In the genomic region with DNA sequence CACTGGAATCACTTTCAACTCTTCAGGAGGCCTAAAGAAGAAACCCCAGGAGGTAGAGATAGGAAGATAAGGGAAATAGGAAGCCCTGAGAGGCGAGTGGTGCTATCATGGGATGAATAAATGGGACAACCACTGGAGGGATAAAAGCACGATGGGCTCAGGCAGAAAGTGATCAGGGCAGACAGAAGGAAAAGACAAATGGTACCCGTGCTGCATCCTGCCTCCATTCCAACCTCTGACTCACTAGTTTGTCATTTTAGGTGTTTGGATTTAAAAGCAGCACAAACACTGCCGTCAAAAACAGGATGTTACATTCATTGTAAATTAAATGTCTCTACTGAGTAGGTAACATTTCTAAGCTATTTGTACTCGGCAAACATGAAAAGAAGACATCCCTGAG, we compare ENCODE assay signal across 17 cellular contexts.
DNase-seq lines count a peak whose midpoint lies in the region; ATAC-seq and TF ChIP-seq lines count a peak whose summit lies in the region.
"Had no signal": no experiment of that assay in that cellular context is flagged by ENCODE, and none has a peak within 500 bp of the region (broad histone marks: within the 10 kb centered on the region; RNA-seq: fewer than 3 reads in every experiment).

No MANE protein-coding gene starts in this region.

- TF ChIP-seq CTCF in foreskin keratinocyte (conservative IDR thresholded peaks at IDR 0.05) (no peak), GM13976 (IDR thresholded peaks at IDR 0.05; ENCODE audit: borderline replicate concordance, control extremely low read depth, extremely low read depth, insufficient read depth, missing control alignments) (no peak)

- CTCF ChIA-PET in activated naive CD4-positive, alpha-beta T cell treated with anti-CD3 and anti-CD28 coated beads, Interleukin-2, amount 10 ng/mL, durations not matched to agents 7 days and 5 days (lab: Charles Lee), result no interaction called here

- no peak overlapping the region for H3K27ac Mint-ChIP-seq in activated naive CD4-positive, alpha-beta T cell treated with anti-CD3 and anti-CD28 coated beads, Interleukin-2, amount 10 ng/mL, durations not matched to agents 7 days and 5 days
- H3K27ac Mint-ChIP-seq: activated naive CD8-positive, alpha-beta T cell treated with anti-CD3 and anti-CD28 coated beads, Interleukin-2, amount 10 ng/mL, durations not matched to agents 7 days and 5 days had no signal

- no peak overlapping the region for H3K4me3 Mint-ChIP-seq in activated naive CD4-positive, alpha-beta T cell treated with anti-CD3 and anti-CD28 coated beads, Interleukin-2, amount 10 ng/mL, durations not matched to agents 7 days and 5 days
- H3K4me3 Mint-ChIP-seq: activated naive CD8-positive, alpha-beta T cell treated with anti-CD3 and anti-CD28 coated beads, Interleukin-2, amount 10 ng/mL, durations not matched to agents 7 days and 5 days had no signal

- no peaks in the 10 kb centered on the region for H3K9me3 Mint-ChIP-seq in activated naive CD4-positive, alpha-beta T cell treated with anti-CD3 and anti-CD28 coated beads, Interleukin-2, amount 10 ng/mL, durations not matched to agents 7 days and 5 days
- H3K9me3 Mint-ChIP-seq: activated naive CD8-positive, alpha-beta T cell treated with anti-CD3 and anti-CD28 coated beads, Interleukin-2, amount 10 ng/mL, durations not matched to agents 7 days and 5 days had no signal

- H3K4me1 Mint-ChIP-seq in activated naive CD4-positive, alpha-beta T cell treated with anti-CD3 and anti-CD28 coated beads, Interleukin-2, amount 10 ng/mL, durations not matched to agents 7 days and 5 days, result no peaks in the 10 kb centered on the region
- H3K4me1 Mint-ChIP-seq: activated naive CD8-positive, alpha-beta T cell treated with anti-CD3 and anti-CD28 coated beads, Interleukin-2, amount 10 ng/mL, durations not matched to agents 7 days and 5 days had no signal

- ATAC-seq in foreskin keratinocyte, result peak; percentile 12
- ATAC-seq in GM18519 (IDR thresholded peaks at IDR 0.05; ENCODE audit: low FRiP score, unreplicated experiment), result no peak
- no peak for ATAC-seq in left colon
- ATAC-seq: Right ventricle myocardium inferior had no signal

- no peaks in the 10 kb centered on the region for H3K27me3 ChIP-seq in foreskin keratinocyte

- H3K27me3 Mint-ChIP-seq in activated naive CD4-positive, alpha-beta T cell treated with anti-CD3 and anti-CD28 coated beads, Interleukin-2, amount 10 ng/mL, durations not matched to agents 7 days and 5 days, result no peaks in the 10 kb centered on the region
- H3K27me3 Mint-ChIP-seq: activated naive CD8-positive, alpha-beta T cell treated with anti-CD3 and anti-CD28 coated beads, Interleukin-2, amount 10 ng/mL, durations not matched to agents 7 days and 5 days had no signal

- intact Hi-C loops in left colon (cut with DNase I, micrococcal nuclease), result no loop called here

- H3K27ac ChIP-seq in foreskin keratinocyte, result no peak overlapping the region
- H3K27ac ChIP-seq: 22Rv1, epithelial cell of prostate had no signal

- H3K36me3 Mint-ChIP-seq in activated naive CD4-positive, alpha-beta T cell treated with anti-CD3 and anti-CD28 coated beads, Interleukin-2, amount 10 ng/mL, durations not matched to agents 7 days and 5 days, result no peaks in the 10 kb centered on the region
- H3K36me3 Mint-ChIP-seq: activated naive CD8-positive, alpha-beta T cell treated with anti-CD3 and anti-CD28 coated beads, Interleukin-2, amount 10 ng/mL, durations not matched to agents 7 days and 5 days had no signal

- peaks cover 37% of the 10 kb centered on the region for H3K4me1 ChIP-seq in foreskin keratinocyte

- in situ Hi-C loops in GM13976 (cut with MboI; ENCODE audit: low sequenced_read_pairs, unreplicated experiment), result no loop called here

- DNase-seq in NCI-H146 (lab: John Stamatoyannopoulos, UW) (peak; percentile 5), NCI-H146 treated with DMSO at 0.1 percent for 48 hours (lab: John Stamatoyannopoulos, UW; ENCODE audit: unreplicated experiment) (no peak), SW 1271 (lab: John Stamatoyannopoulos, UW) (peak; percentile 2 to 45), foreskin keratinocyte (peak in 1 of 2 donors; percentile 52), left colon (no peak), GM13976 (ENCODE audit: low spot score) (no peak)
- no peak for DNase-seq in activated naive CD4-positive, alpha-beta T cell treated with anti-CD3 and anti-CD28 coated beads, Interleukin-2, amount 10 ng/mL, durations not matched to agents 7 days and 5 days
- DNase-seq: activated CD4-positive, alpha-beta T cell treated with anti-CD3 and anti-CD28 coated beads, Interleukin-2, amount 50 U/mL, for 4 hours; activated naive CD8-positive, alpha-beta T cell treated with anti-CD3 and anti-CD28 coated beads, Interleukin-2, amount 10 ng/mL, durations not matched to agents 7 days and 5 days; activated T-cell treated with anti-CD3 and anti-CD28 coated beads, Interleukin-2, amount 50 U/mL, for 48 hours; head of caudate nucleus; MV-4-11; posterior cingulate gyrus had no signal

Comparison
In these comparisons a context has a peak if more than half of its experiments do, and no peak if none do; other contexts are left out.
1. DNase-seq: peak in NCI-H146 (single experiment) and SW 1271 (2 of 2); none in NCI-H146 treated with DMSO at 0.1 percent for 48 hours (single experiment), left colon (0 of 2), GM13976 (single experiment) and activated naive CD4-positive, alpha-beta T cell treated with anti-CD3 and anti-CD28 coated beads, Interleukin-2, amount 10 ng/mL, durations not matched to agents 7 days and 5 days (single experiment).